In genomic region chr5:81361600-81361999, GRCh38 we compare ENCODE assay signal across 26 cellular contexts. TPM values are rescaled to one million over a fixed set of nuclear protein-coding genes. Genes with fewer than 3 reads are reported as not detected.
DNase-seq lines count a peak whose midpoint lies in the region; ATAC-seq and TF ChIP-seq lines count a peak whose summit lies in the region.
"Had no signal": no experiment of that assay in that cellular context is flagged by ENCODE, and none has a peak within 500 bp of the region (broad histone marks: within the 10 kb centered on the region; RNA-seq: fewer than 3 reads in every experiment).

No MANE protein-coding gene starts in this region.

- BruUV-seq in Caco-2 (replicated peaks; lab: Mats Ljungman, UMichigan): no TSS peak

- no peaks in the 10 kb centered on the region for H3K36me3 Mint-ChIP-seq in Caco-2 (ENCODE audit: insufficient read depth, unreplicated experiment)
- no peaks in the 10 kb centered on the region for H3K36me3 Mint-ChIP-seq in GM23338 (ENCODE audit: low read depth)
- H3K36me3 Mint-ChIP-seq in neural progenitor cell: no peaks in the 10 kb centered on the region
- H3K36me3 Mint-ChIP-seq: CD4-positive, alpha-beta memory T cell had no signal

- intact Hi-C loops in Caco-2 (cut with micrococcal nuclease; ENCODE audit: unreplicated experiment): no loop called here

- no peaks in the 10 kb centered on the region for H3K9me2 ChIP-seq in GM23338 (ENCODE audit: insufficient read depth)

- H3K27me3 ChIP-seq in Caco-2 (replicated peaks; ENCODE audit: control insufficient read depth, insufficient read depth, low read length): no peaks in the 10 kb centered on the region
- no peaks in the 10 kb centered on the region for H3K27me3 ChIP-seq in GM23338 (ENCODE audit: insufficient read depth)
- H3K27me3 ChIP-seq in neural progenitor cell: no peaks in the 10 kb centered on the region
- H3K27me3 ChIP-seq: MG63, SJCRH30 had no signal

- ATAC-seq in GM23338 (no peak), HG03175 (IDR thresholded peaks at IDR 0.05; ENCODE audit: unreplicated experiment) (no peak)
- ATAC-seq: Right ventricle myocardium inferior, SK-N-SH treated with all-trans-retinoic acid at 6 μM for 48 hours had no signal

- H3K27ac Mint-ChIP-seq in Caco-2 (ENCODE audit: unreplicated experiment): peak overlapping the region; percentile 5
- H3K27ac Mint-ChIP-seq in GM23338: no peak overlapping the region
- no peak overlapping the region for H3K27ac Mint-ChIP-seq in neural progenitor cell
- H3K27ac Mint-ChIP-seq: CD4-positive, alpha-beta memory T cell had no signal

- H3K27me3 Mint-ChIP-seq in Caco-2 (ENCODE audit: insufficient read depth, unreplicated experiment) (no peaks in the 10 kb centered on the region), GM23338 (ENCODE audit: insufficient read depth, low read depth, poor library complexity) (peaks cover 2% of the 10 kb centered on the region), neural progenitor cell (ENCODE audit: insufficient read depth, low read depth) (no peaks in the 10 kb centered on the region)

- H3K4me1 Mint-ChIP-seq in Caco-2 (ENCODE audit: low read depth, unreplicated experiment) (peaks cover 26% of the 10 kb centered on the region), GM23338 (peaks cover 8% of the 10 kb centered on the region), neural progenitor cell (peaks cover 14% of the 10 kb centered on the region)

- H3F3A ChIP-seq in GM23338 (replicated peaks; ENCODE audit: low read depth) (no peaks in the 10 kb centered on the region), neural progenitor cell (ENCODE audit: low read depth) (no peaks in the 10 kb centered on the region)

- H3K4me3 ChIP-seq in Caco-2 (ENCODE audit: low read depth, low read length): no peak overlapping the region
- no peak overlapping the region for H3K4me3 ChIP-seq in GM23338
- no peak overlapping the region for H3K4me3 ChIP-seq in neural progenitor cell
- H3K4me3 ChIP-seq: MG63, PC-9, SJCRH30 had no signal

- H3K79me2 ChIP-seq in GM23338 (replicated peaks; ENCODE audit: insufficient read depth) (no peaks in the 10 kb centered on the region), neural progenitor cell (ENCODE audit: low read depth) (no peaks in the 10 kb centered on the region)

- TF ChIP-seq CTCF in Caco-2 (IDR thresholded peaks at IDR 0.05; ENCODE audit: insufficient read depth in 1 of 2, low read depth in 1 of 2, low read length in 1 of 2, severe bottlenecking in 1 of 2, unreplicated experiment in 1 of 2) (no peak), GM23338 (conservative IDR thresholded peaks at IDR 0.05; ENCODE audit: low read depth in 2 of 2) (no peak), neural progenitor cell (IDR thresholded peaks at IDR 0.05) (no peak)

- H3K4me1 ChIP-seq in Caco-2 (peaks cover 34% of the 10 kb centered on the region), GM23338 (ENCODE audit: insufficient read depth) (peaks cover 15% of the 10 kb centered on the region; the same call in 1 of the 2 replicates), neural progenitor cell (peaks cover 11% of the 10 kb centered on the region)
- H3K4me1 ChIP-seq: SJCRH30 had no signal

- H3K9me3 Mint-ChIP-seq in Caco-2 (ENCODE audit: unreplicated experiment) (no peaks in the 10 kb centered on the region), GM23338 (no peaks in the 10 kb centered on the region), neural progenitor cell (no peaks in the 10 kb centered on the region)

- peaks cover 2% of the 10 kb centered on the region; the same call in 1 of the 2 replicates for H3K36me3 ChIP-seq in Caco-2 (ENCODE audit: control insufficient read depth, insufficient read depth, low read length)
- no peaks in the 10 kb centered on the region for H3K36me3 ChIP-seq in GM23338 (ENCODE audit: insufficient read depth)
- no peaks in the 10 kb centered on the region for H3K36me3 ChIP-seq in neural progenitor cell
- H3K36me3 ChIP-seq: MG63, SJCRH30 had no signal

- no peak overlapping the region for H3K4me3 Mint-ChIP-seq in Caco-2 (ENCODE audit: unreplicated experiment)
- no peak overlapping the region for H3K4me3 Mint-ChIP-seq in GM23338
- no peak overlapping the region for H3K4me3 Mint-ChIP-seq in neural progenitor cell
- H3K4me3 Mint-ChIP-seq: CD4-positive, alpha-beta memory T cell had no signal

- H3K27ac ChIP-seq in GM23338 (ENCODE audit: low read depth) (no peak overlapping the region), neural progenitor cell (no peak overlapping the region)
- H3K27ac ChIP-seq: PC-9, SJCRH30 had no signal

- POLR2A ChIA-PET in Caco-2 (lab: Charles Lee): no interaction called here

- CTCF ChIA-PET in Caco-2 (lab: Charles Lee): interaction anchor here (1.1 kb wide), 1 partner anchor 60 kb away, joined by 3 read pairs; the partner anchor contains the start of gene ZCCHC9

- no peaks in the 10 kb centered on the region for H4K20me1 ChIP-seq in GM23338 (replicated peaks; ENCODE audit: insufficient read depth)
- H4K20me1 ChIP-seq in neural progenitor cell (ENCODE audit: low read depth): no peaks in the 10 kb centered on the region

- H3K9me3 ChIP-seq in Caco-2: no peaks in the 10 kb centered on the region
- no peaks in the 10 kb centered on the region for H3K9me3 ChIP-seq in neural progenitor cell (ENCODE audit: low read depth)
- H3K9me3 ChIP-seq: MG63, SJCRH30 had no signal

- no peak overlapping the region for H3K9ac ChIP-seq in neural progenitor cell

- peak overlapping the region; percentile 86; the same call in 1 of the 2 replicates for H2AFZ ChIP-seq in GM23338
- peak overlapping the region; percentile 5 for H2AFZ ChIP-seq in neural progenitor cell (replicated peaks)
- H2AFZ ChIP-seq: PC-9 had no signal

- no peak overlapping the region for H3K4me2 ChIP-seq in GM23338
- H3K4me2 ChIP-seq in neural progenitor cell: no peak overlapping the region
- H3K4me2 ChIP-seq: PC-9 had no signal

- peak in 1 of 2 experiments; percentile 29 for DNase-seq in Caco-2
- DNase-seq in GM23338 (ENCODE audit: low spot score): no peak
- peak; percentile 24 for DNase-seq in left kidney (ENCODE audit: low read depth, low spot score)
- no peak for DNase-seq in neural progenitor cell (ENCODE audit: low spot score)
- no peak for DNase-seq in T-helper 1 cell
- DNase-seq in T1000 (lab: John Stamatoyannopoulos, UW): no peak
- DNase-seq: C1 segment of cervical spinal cord; CD4-positive, alpha-beta memory T cell; COR-L47; H7; IMR-90; KG1; MG63; NCI-H1105 treated with DMSO at 0.1 percent for 48 hours; NCI-H146; NCI-H1930; NCI-H2107; NCI-H446 treated with DMSO at 0.1 percent for 48 hours; NCI-H69; PC-9; SJCRH30 had no signal

TF ChIP-seq in GM23338, 12 proteins besides CTCF, POLR2A, EP300 and RAD21:
- TF ChIP-seq EZH2 (IDR thresholded peaks at IDR 0.05; ENCODE audit: low read depth, unreplicated experiment) (no peak), JUNB (IDR thresholded peaks at IDR 0.05; ENCODE audit: unreplicated experiment) (no peak), ZNF114 (CRISPR knock-in tag; IDR thresholded peaks at IDR 0.05) (no peak), EZH2phosphoT487 (IDR thresholded peaks at IDR 0.05; ENCODE audit: unreplicated experiment) (no peak)

RNA-seq across cellular contexts. Expression of gene ACOT12, which starts 32.3 kb away (rescaled TPM):
- total RNA-seq in Caco-2 (2022): 1.4 TPM in 2 replicates
- 1.4 TPM in 1 of 2 replicates, not detected in the other for total RNA-seq in GM23338 (2014; rRNA removed; shearing (Covaris generic))
- polyA plus RNA-seq in GM23338 (2016; fragmentation: Nextera tagmentation; extraction: Ambion mirVana): 0.15 and 0.54 TPM in 2 replicates
- 1.2 TPM in 1 of 2 replicates, not detected in the other for total RNA-seq in neural progenitor cell (ENCODE audit: low replicate concordance)
- total RNA-seq: A673, H7, IMR-90, PC-9, Right ventricle myocardium inferior, RPMI7951 had no signal
- polyA plus RNA-seq: CD4-positive, alpha-beta memory T cell; IMR-90 had no signal
